Comparison of ENCODE assay signal across 15 cellular contexts in the genomic region with DNA sequence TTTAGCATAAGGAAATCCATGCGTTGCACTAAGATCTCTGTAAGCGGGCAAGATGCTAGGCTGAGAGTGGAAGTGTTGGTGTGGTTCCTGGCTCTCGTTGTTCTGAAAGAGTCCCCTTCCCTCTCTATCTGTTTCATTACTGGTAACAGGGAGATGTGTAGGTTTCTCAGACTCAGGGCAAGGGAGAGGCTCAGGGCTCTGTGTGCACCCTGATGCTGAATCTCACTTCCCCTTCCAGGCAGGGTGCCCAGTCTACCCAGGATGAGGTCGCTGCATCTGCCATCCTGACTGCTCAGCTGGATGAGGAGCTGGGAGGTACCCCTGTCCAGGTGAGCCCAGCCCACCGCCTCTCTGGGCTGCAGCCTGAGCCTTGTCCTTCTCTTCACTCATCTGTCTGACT. TPM values are rescaled to one million over a fixed set of nuclear protein-coding genes. Genes with fewer than 3 reads are reported as not detected.
DNase-seq lines count a peak whose midpoint lies in the region; ATAC-seq lines count a peak whose summit lies in the region.
"Had no signal": no experiment of that assay in that cellular context is flagged by ENCODE, and none has a peak within 500 bp of the region (broad histone marks: within the 10 kb centered on the region; RNA-seq: fewer than 3 reads in every experiment).

No MANE protein-coding gene starts in this region.

- CTCF ChIA-PET in activated CD4-positive, alpha-beta T cell treated with anti-CD3 and anti-CD28 coated beads, Interleukin-2, amount 10 ng/mL, durations not matched to agents 7 days and 5 days (lab: Charles Lee) = interaction anchor here (1.3 kb wide), 1 partner anchor 69 kb away, joined by 3 read pairs; no protein-coding TSS in a partner anchor

- POLR2A ChIA-PET in activated CD4-positive, alpha-beta T cell treated with anti-CD3 and anti-CD28 coated beads, Interleukin-2, amount 10 ng/mL, durations not matched to agents 7 days and 5 days (lab: Charles Lee) = no interaction called here

- DNase-seq in NCI-H1694 (lab: John Stamatoyannopoulos, UW) (peak; percentile 20), islet precursor cell (peak; percentile 33), NCI-H345 (lab: John Stamatoyannopoulos, UW) (no peak), DMS53 treated with DMSO at 0.1 percent for 48 hours (lab: John Stamatoyannopoulos, UW; ENCODE audit: unreplicated experiment) (no peak)
- no peak for DNase-seq in activated CD4-positive, alpha-beta T cell treated with anti-CD3 and anti-CD28 coated beads, Interleukin-2, amount 10 ng/mL, durations not matched to agents 7 days and 5 days
- DNase-seq: CD4-positive, alpha-beta T cell; erythroblast; NCI-H1092 treated with DMSO at 0.1 percent for 48 hours; NCI-H774; posterior cingulate gyrus; stimulated activated CD4-positive, alpha-beta T cell treated with anti-CD3 and anti-CD28 coated beads, Interleukin-2, amount 100 ng/mL, for 48 hours had no signal

- peaks cover 23 to 83% (median 69%) of the 10 kb centered on the region in 5 donors for H3K4me1 ChIP-seq in subcutaneous abdominal adipose tissue (ENCODE audit: control insufficient read depth in 5 of 5, insufficient read depth in 5 of 5, low read length in 5 of 5)

- H3K4me1 Mint-ChIP-seq in activated CD4-positive, alpha-beta T cell treated with anti-CD3 and anti-CD28 coated beads, Interleukin-2, amount 10 ng/mL, durations not matched to agents 7 days and 5 days = peaks cover 29% of the 10 kb centered on the region
- H3K4me1 Mint-ChIP-seq: mesothelial cell of epicardium had no signal

- peaks cover 5% of the 10 kb centered on the region for H3K36me3 Mint-ChIP-seq in activated CD4-positive, alpha-beta T cell treated with anti-CD3 and anti-CD28 coated beads, Interleukin-2, amount 10 ng/mL, durations not matched to agents 7 days and 5 days (ENCODE audit: low read depth)

- peaks cover 17 to 97% (median 84%) of the 10 kb centered on the region in 5 donors for H3K36me3 ChIP-seq in subcutaneous abdominal adipose tissue (ENCODE audit: control insufficient read depth in 5 of 5, insufficient read depth in 5 of 5, low read length in 5 of 5)

- no peaks in the 10 kb centered on the region for H3K9me3 Mint-ChIP-seq in activated CD4-positive, alpha-beta T cell treated with anti-CD3 and anti-CD28 coated beads, Interleukin-2, amount 10 ng/mL, durations not matched to agents 7 days and 5 days
- H3K9me3 Mint-ChIP-seq: CD4-positive, alpha-beta T cell had no signal

- H3K9ac ChIP-seq in subcutaneous abdominal adipose tissue (ENCODE audit: low read length in 5 of 5) = peak overlapping the region in 1 of 5 donors; percentile 35

- no peak overlapping the region for H3K4me3 Mint-ChIP-seq in activated CD4-positive, alpha-beta T cell treated with anti-CD3 and anti-CD28 coated beads, Interleukin-2, amount 10 ng/mL, durations not matched to agents 7 days and 5 days
- H3K4me3 Mint-ChIP-seq: CD4-positive, alpha-beta T cell; mesothelial cell of epicardium had no signal

- no peak overlapping the region for H3K4me3 ChIP-seq in subcutaneous abdominal adipose tissue (ENCODE audit: low read depth in 1 of 5, low read length in 5 of 5)
- H3K4me3 ChIP-seq: SK-N-MC had no signal

- H3K27me3 Mint-ChIP-seq in activated CD4-positive, alpha-beta T cell treated with anti-CD3 and anti-CD28 coated beads, Interleukin-2, amount 10 ng/mL, durations not matched to agents 7 days and 5 days = no peaks in the 10 kb centered on the region
- H3K27me3 Mint-ChIP-seq: CD4-positive, alpha-beta T cell had no signal

- no peak overlapping the region for H3K27ac Mint-ChIP-seq in activated CD4-positive, alpha-beta T cell treated with anti-CD3 and anti-CD28 coated beads, Interleukin-2, amount 10 ng/mL, durations not matched to agents 7 days and 5 days
- H3K27ac Mint-ChIP-seq: CD4-positive, alpha-beta T cell; mesothelial cell of epicardium had no signal

- no peaks in the 10 kb centered on the region for H3K27me3 ChIP-seq in subcutaneous abdominal adipose tissue (ENCODE audit: control insufficient read depth in 5 of 5, insufficient read depth in 4 of 5, low read length in 5 of 5)

- peak; percentile 57 for ATAC-seq in GM18868 (IDR thresholded peaks at IDR 0.05; ENCODE audit: unreplicated experiment)

- no peaks in the 10 kb centered on the region for H3K9me3 ChIP-seq in subcutaneous abdominal adipose tissue (ENCODE audit: control insufficient read depth in 5 of 5, low read length in 5 of 5)

- H3K27ac ChIP-seq in subcutaneous abdominal adipose tissue (ENCODE audit: low read depth, low read length) = peak overlapping the region; percentile 92
- H3K27ac ChIP-seq: SK-N-MC had no signal

RNA-seq across cellular contexts. Expression of a gene that starts 45.7 kb away (rescaled TPM):
- 10 to 100 TPM; 35.5 to 48.1 TPM for total RNA-seq in activated CD4-positive, alpha-beta T cell treated with anti-CD3 and anti-CD28 coated beads, Interleukin-2, amount 10 ng/mL, durations not matched to agents 7 days and 5 days

RNA-seq across cellular contexts. Expression of a gene that starts 56.4 kb away (rescaled TPM):
- total RNA-seq in activated CD4-positive, alpha-beta T cell treated with anti-CD3 and anti-CD28 coated beads, Interleukin-2, amount 10 ng/mL, durations not matched to agents 7 days and 5 days = 1 to 10 TPM; 2.9 to 3.4 TPM

Comparison
In these comparisons a context has a peak if more than half of its experiments do, and no peak if none do; other contexts are left out.
1. DNase-seq: peak in NCI-H1694 (single experiment) and islet precursor cell (single experiment); none in NCI-H345 (single experiment), activated CD4-positive, alpha-beta T cell treated with anti-CD3 and anti-CD28 coated beads, Interleukin-2, amount 10 ng/mL, durations not matched to agents 7 days and 5 days (single experiment) and DMS53 treated with DMSO at 0.1 percent for 48 hours (single experiment).